ENCODE assay signal across 37 cellular contexts in genomic region chr1:44334968-44335367, GRCh38. TPM values are rescaled to one million over a fixed set of nuclear protein-coding genes. Genes with fewer than 3 reads are reported as not detected.
DNase-seq lines count a peak whose midpoint lies in the region; ATAC-seq, FAIRE-seq and TF ChIP-seq lines count a peak whose summit lies in the region.
"Had no signal": no experiment of that assay in that cellular context is flagged by ENCODE, and none has a peak within 500 bp of the region (broad histone marks: within the 10 kb centered on the region; RNA-seq: fewer than 3 reads in every experiment).

No MANE protein-coding gene starts in this region.

- CTCF ChIA-PET in HEK293 (lab: Yijun Ruan, JAX) = interaction anchor here (0.6 kb wide), 1 partner anchor 28 kb away, joined by 3 read pairs; no protein-coding TSS in a partner anchor
- CTCF ChIA-PET in WTC11 (lab: Charles Lee) = no interaction called here
- CTCF ChIA-PET in OCI-LY7 (lab: Charles Lee; ENCODE audit: unreplicated experiment) = no interaction called here

- peaks cover 6% of the 10 kb centered on the region for H3K9me3 Mint-ChIP-seq in WTC11
- H3K9me3 Mint-ChIP-seq in activated T-helper 17 cell treated with anti-CD3 and anti-CD28 coated beads, Interleukin-2, amount 50 U/mL, for 72 hours = no peaks in the 10 kb centered on the region
- no peaks in the 10 kb centered on the region for H3K9me3 Mint-ChIP-seq in effector memory CD8-positive, alpha-beta T cell
- H3K9me3 Mint-ChIP-seq: CD4-positive, alpha-beta T cell; CD8-positive, alpha-beta memory T cell; CD8-positive, alpha-beta T cell had no signal

- H3K4me2 ChIP-seq in KMS-11 = peak overlapping the region; percentile 49; the same call in 1 of the 2 replicates
- no peak overlapping the region for H3K4me2 ChIP-seq in OCI-LY7 (ENCODE audit: low read length)
- H3K4me2 ChIP-seq: A549; BLaER1; BLaER1 treated with 17β-estradiol and CSF1 and Interleukin-3, amounts not matched to agents 10 nM and 100 nM had no signal

- H4K20me1 ChIP-seq in KMS-11 (ENCODE audit: insufficient read depth) (no peaks in the 10 kb centered on the region), OCI-LY7 (ENCODE audit: insufficient read depth, low read length) (no peaks in the 10 kb centered on the region)

- H3K9me2 ChIP-seq in OCI-LY7 (ENCODE audit: insufficient read depth, low read length) = no peaks in the 10 kb centered on the region

- H3K36me3 ChIP-seq in HEK293 (ENCODE audit: control insufficient read depth in 2 of 2, insufficient read depth in 1 of 2, low read length in 2 of 2) = peaks cover 14 to 91% of the 10 kb centered on the region in 2 experiments
- H3K36me3 ChIP-seq in KMS-11 (ENCODE audit: insufficient read depth) = peaks cover 4% of the 10 kb centered on the region; the same call in 1 of the 2 replicates
- H3K36me3 ChIP-seq in OCI-LY7 (ENCODE audit: insufficient read depth, low read length) = peaks cover 56% of the 10 kb centered on the region
- H3K36me3 ChIP-seq: BE2C had no signal

- intact Hi-C loops in OCI-LY7 (cut with micrococcal nuclease; ENCODE audit: unreplicated experiment) = no loop called here

- POLR2A ChIA-PET in HEK293 (lab: Yijun Ruan, JAX) (no interaction called here), WTC11 (lab: Charles Lee) (no interaction called here), OCI-LY7 (lab: Charles Lee) (interaction anchor here (0.7 kb wide), 1 partner anchor 360 kb away, joined by 3 read pairs; no protein-coding TSS in a partner anchor)

- H3K27ac ChIP-seq in HEK293 (ENCODE audit: extremely low read depth, low read depth, low read length) = no peak overlapping the region
- peak overlapping the region; percentile 35; the same call in 1 of the 2 replicates for H3K27ac ChIP-seq in KMS-11
- H3K27ac ChIP-seq in OCI-LY7 (ENCODE audit: low read depth, low read length, poor library complexity, severe bottlenecking) = no peak overlapping the region
- H3K27ac ChIP-seq: 22Rv1; A549; BLaER1; BLaER1 treated with 17β-estradiol and CSF1 and Interleukin-3, amounts not matched to agents 10 nM and 100 nM; C4-2B had no signal

- no peaks in the 10 kb centered on the region for H3K27me3 ChIP-seq in KMS-11 (ENCODE audit: insufficient read depth, low read depth)
- H3K27me3 ChIP-seq: BE2C; BLaER1; BLaER1 treated with 17β-estradiol and CSF1 and Interleukin-3, amounts not matched to agents 10 nM and 100 nM had no signal

- peaks cover 46% of the 10 kb centered on the region for H3K36me3 Mint-ChIP-seq in WTC11
- peaks cover 69% of the 10 kb centered on the region for H3K36me3 Mint-ChIP-seq in activated T-helper 17 cell treated with anti-CD3 and anti-CD28 coated beads, Interleukin-2, amount 50 U/mL, for 72 hours (ENCODE audit: low read depth)
- peaks cover 30% of the 10 kb centered on the region for H3K36me3 Mint-ChIP-seq in effector memory CD8-positive, alpha-beta T cell (ENCODE audit: insufficient read depth)

- no peaks in the 10 kb centered on the region for H3K27me3 Mint-ChIP-seq in WTC11 (ENCODE audit: low read depth)
- no peaks in the 10 kb centered on the region for H3K27me3 Mint-ChIP-seq in activated T-helper 17 cell treated with anti-CD3 and anti-CD28 coated beads, Interleukin-2, amount 50 U/mL, for 72 hours
- no peaks in the 10 kb centered on the region for H3K27me3 Mint-ChIP-seq in effector memory CD8-positive, alpha-beta T cell
- H3K27me3 Mint-ChIP-seq: B cell; CD4-positive, alpha-beta memory T cell; CD4-positive, alpha-beta T cell; CD4-positive, CD25-positive, alpha-beta regulatory T cell; CD8-positive, alpha-beta memory T cell had no signal

- H2AFZ ChIP-seq in KMS-11 (ENCODE audit: low read depth) (no peak overlapping the region), OCI-LY7 (ENCODE audit: low read length) (no peak overlapping the region)

- no peak overlapping the region for H3K27ac Mint-ChIP-seq in WTC11
- no peak overlapping the region for H3K27ac Mint-ChIP-seq in activated T-helper 17 cell treated with anti-CD3 and anti-CD28 coated beads, Interleukin-2, amount 50 U/mL, for 72 hours
- H3K27ac Mint-ChIP-seq in effector memory CD8-positive, alpha-beta T cell = no peak overlapping the region
- H3K27ac Mint-ChIP-seq: B cell; CD4-positive, alpha-beta T cell; CD4-positive, CD25-positive, alpha-beta regulatory T cell; CD8-positive, alpha-beta memory T cell; CD8-positive, alpha-beta T cell had no signal

- FAIRE-seq in RCC 7860 (lab: Jason Lieb, UNC) = no peak
- FAIRE-seq: A204.1, A549, D721Med had no signal

- TF ChIP-seq CTCF in HEK293 (tag by site-specific recombination; IDR thresholded peaks at IDR 0.05) = no peak
- no peak for TF ChIP-seq CTCF in KMS-11 (conservative IDR thresholded peaks at IDR 0.05; ENCODE audit: low read depth, low read length)
- no peak for TF ChIP-seq CTCF in WTC11 (IDR thresholded peaks at IDR 0.05)
- no peak for TF ChIP-seq CTCF in OCI-LY7 (conservative IDR thresholded peaks at IDR 0.05; ENCODE audit: low read length)

- no peaks in the 10 kb centered on the region for H3K9me3 ChIP-seq in HEK293 (ENCODE audit: control insufficient read depth, insufficient read depth, low read depth, low read length)
- no peaks in the 10 kb centered on the region for H3K9me3 ChIP-seq in OCI-LY7 (ENCODE audit: low read length)
- H3K9me3 ChIP-seq: A549, BE2C, Caco-2 had no signal

- H3K9ac ChIP-seq in KMS-11 = no peak overlapping the region
- H3K9ac ChIP-seq: BLaER1; BLaER1 treated with 17β-estradiol and CSF1 and Interleukin-3, amounts not matched to agents 10 nM and 100 nM had no signal

- ATAC-seq in WTC11 (no peak), GM18502 (IDR thresholded peaks at IDR 0.05; ENCODE audit: poor library complexity, unreplicated experiment) (no peak)
- ATAC-seq in activated T-helper 17 cell treated with anti-CD3 and anti-CD28 coated beads, Interleukin-2, amount 50 U/mL, for 72 hours (replicated peaks) = peak; percentile 31
- ATAC-seq in effector memory CD8-positive, alpha-beta T cell (replicated peaks) = no peak
- ATAC-seq: A549; CD8-positive, alpha-beta T cell had no signal

- H3K79me2 ChIP-seq in KMS-11 (ENCODE audit: insufficient read depth, low read depth) (no peaks in the 10 kb centered on the region), OCI-LY7 (ENCODE audit: insufficient read depth, low read depth, low read length) (no peaks in the 10 kb centered on the region)

- no TSS peak for BruUV-seq in OCI-LY7 (replicated peaks; lab: Mats Ljungman, UMichigan)

- H3K4me3 ChIP-seq in HEK293 (ENCODE audit: low read depth, low read length) (no peak overlapping the region), KMS-11 (IDR thresholded peaks at IDR 0.05; ENCODE audit: insufficient read depth, low read depth, low read length) (no peak overlapping the region), OCI-LY7 (ENCODE audit: low read depth, low read length, poor library complexity, severe bottlenecking) (no peak overlapping the region)
- H3K4me3 ChIP-seq: A549; BLaER1; BLaER1 treated with 17β-estradiol and CSF1 and Interleukin-3, amounts not matched to agents 10 nM and 100 nM had no signal

- H3K4me1 Mint-ChIP-seq in WTC11 = peaks cover 12% of the 10 kb centered on the region
- no peaks in the 10 kb centered on the region for H3K4me1 Mint-ChIP-seq in activated T-helper 17 cell treated with anti-CD3 and anti-CD28 coated beads, Interleukin-2, amount 50 U/mL, for 72 hours
- H3K4me1 Mint-ChIP-seq in effector memory CD8-positive, alpha-beta T cell (ENCODE audit: low read depth in 2 of 2) = peaks cover 13 to 21% of the 10 kb centered on the region in 2 donors
- H3K4me1 Mint-ChIP-seq: B cell had no signal

- DNase-seq in WTC11 (ENCODE audit: low spot score) (no peak), OCI-LY7 (ENCODE audit: low spot score) (no peak), RCC 7860 (ENCODE audit: low spot score) (no peak)
- DNase-seq in effector memory CD8-positive, alpha-beta T cell = no peak
- DNase-seq: 8988T; ACHN; AML-193; BE2C; C1 segment of cervical spinal cord; Caco-2; Calu3; CD4-positive, alpha-beta memory T cell; CD4-positive, alpha-beta T cell; CD4-positive, CD25-positive, alpha-beta regulatory T cell; CD8-positive, alpha-beta memory T cell; CD8-positive, alpha-beta T cell; COR-L47; DMS 273 treated with DMSO at 0.1 percent for 48 hours; DMS153; DMS53; DMS79; DMS79 treated with DMSO at 0.1 percent for 48 hours; DND-41; EL had no signal

- H3K4me1 ChIP-seq in HEK293 (ENCODE audit: control insufficient read depth, insufficient read depth, low read length) = no peaks in the 10 kb centered on the region
- peaks cover 16% of the 10 kb centered on the region for H3K4me1 ChIP-seq in KMS-11 (ENCODE audit: low read depth, poor library complexity, severe bottlenecking)
- H3K4me1 ChIP-seq in OCI-LY7 (ENCODE audit: insufficient read depth, low read length, poor library complexity, severe bottlenecking) = no peaks in the 10 kb centered on the region
- H3K4me1 ChIP-seq: BE2C, BLaER1 had no signal

- no peak overlapping the region for H3K4me3 Mint-ChIP-seq in WTC11
- no peak overlapping the region for H3K4me3 Mint-ChIP-seq in activated T-helper 17 cell treated with anti-CD3 and anti-CD28 coated beads, Interleukin-2, amount 50 U/mL, for 72 hours
- no peak overlapping the region for H3K4me3 Mint-ChIP-seq in effector memory CD8-positive, alpha-beta T cell
- H3K4me3 Mint-ChIP-seq: B cell; CD14-positive monocyte; CD4-positive, alpha-beta memory T cell; CD4-positive, alpha-beta T cell; CD4-positive, CD25-positive, alpha-beta regulatory T cell; CD8-positive, alpha-beta memory T cell; CD8-positive, alpha-beta T cell had no signal

TF ChIP-seq in HEK293, 187 proteins besides CTCF, POLR2A, EP300 and RAD21 (continues in another document):
- TF ChIP-seq ZNF121 (tag by site-specific recombination; IDR thresholded peaks at IDR 0.05) = peak; percentile 94

TF ChIP-seq in WTC11, 78 proteins besides CTCF, POLR2A, EP300 and RAD21:
- TF ChIP-seq ATF2 (CRISPR knock-in tag; IDR thresholded peaks at IDR 0.05; ENCODE audit: borderline replicate concordance, low read depth) = no peak
- TF ChIP-seq ZNF121 (CRISPR knock-in tag; IDR thresholded peaks at IDR 0.05) = peak; percentile 75; the same call in 1 of the 2 replicates

RNA-seq across cellular contexts. Expression of gene ERI3, which starts 20.1 kb away (rescaled TPM):
- total RNA-seq in WTC11 (2021) (74.7 to 76.1 TPM (median 75.2 TPM) in 3 replicates), OCI-LY7 (2022) (46.5 and 49.5 TPM in 2 replicates)
- 10 to 100 TPM; 30.7 to 41.8 TPM for total RNA-seq in activated T-helper 17 cell treated with anti-CD3 and anti-CD28 coated beads, Interleukin-2, amount 50 U/mL, for 72 hours
- total RNA-seq in OCI-LY7 (2014; rRNA removed; shearing (Covaris generic)) = 47.4 and 53.3 TPM in 2 replicates

Comparison
In these comparisons a context has a peak if more than half of its experiments do, and no peak if none do; other contexts are left out.
1. Of the 8 proteins assayed by ChIP-seq in both HEK293 and WTC11: peak only in HEK293: none; only in WTC11: none; in both: ZNF121; in neither: 7.